9 cellular contexts compared by ENCODE assay signal in genomic region chr10:124696446-124697392, GRCh38. TPM values are rescaled to one million over a fixed set of nuclear protein-coding genes. Genes with fewer than 3 reads are reported as not detected.
DNase-seq lines count a peak whose midpoint lies in the region; ATAC-seq and TF ChIP-seq lines count a peak whose summit lies in the region.
"Had no signal": no experiment of that assay in that cellular context is flagged by ENCODE, and none has a peak within 500 bp of the region (broad histone marks: within the 10 kb centered on the region; RNA-seq: fewer than 3 reads in every experiment).

No MANE protein-coding gene starts in this region.

- no peak overlapping the region; the same call in 1 of the 2 replicates for H3K9ac ChIP-seq in OCI-LY1 (ENCODE audit: low read length)

- H3K27ac ChIP-seq in OCI-LY1 (ENCODE audit: low read depth, low read length, poor library complexity, severe bottlenecking) (peak overlapping the region; percentile 84), right atrium auricular region (peak overlapping the region; percentile 37 to 88)

- H3K36me3 ChIP-seq in OCI-LY1 (ENCODE audit: insufficient read depth, low read length), result peaks cover 76% of the 10 kb centered on the region
- H3K36me3 ChIP-seq in right atrium auricular region, result peaks cover 6% of the 10 kb centered on the region

- H4K20me1 ChIP-seq in OCI-LY1 (ENCODE audit: insufficient read depth, low read length), result no peaks in the 10 kb centered on the region

- ATAC-seq in GM18508 (IDR thresholded peaks at IDR 0.05; ENCODE audit: insufficient read depth, unreplicated experiment) (peak; percentile 41), GM21619 (IDR thresholded peaks at IDR 0.05; ENCODE audit: unreplicated experiment) (peak; percentile 75)
- ATAC-seq: K562 had no signal

- no peaks in the 10 kb centered on the region for H3K79me2 ChIP-seq in OCI-LY1 (ENCODE audit: insufficient read depth, low read length)

- no peak overlapping the region for H3K4me3 ChIP-seq in OCI-LY1 (ENCODE audit: low read depth, low read length, poor library complexity, severe bottlenecking)
- no peak overlapping the region for H3K4me3 ChIP-seq in right atrium auricular region
- H3K4me3 ChIP-seq: K562 had no signal

- DNase-seq in right atrium auricular region (ENCODE audit: low spot score), result no peak
- no peak for DNase-seq in SKM-1 (lab: John Stamatoyannopoulos, UW; ENCODE audit: unreplicated experiment)
- DNase-seq in NCI-H748 (lab: John Stamatoyannopoulos, UW; ENCODE audit: unreplicated experiment), result no peak
- DNase-seq in NK-92 treated with Interleukin-12 subunit alpha and Interleukin-12 subunit beta, amount 100 ng/mL, for 24 hours (lab: John Stamatoyannopoulos, UW), result no peak
- no peak for DNase-seq in DMS79 treated with DMSO at 0.1 percent for 48 hours (lab: John Stamatoyannopoulos, UW)

- peak overlapping the region; percentile 37; the same call in 1 of the 2 replicates for H3K4me2 ChIP-seq in OCI-LY1 (ENCODE audit: low read length)

- H3K9me2 ChIP-seq in OCI-LY1 (ENCODE audit: low read depth, low read length), result no peaks in the 10 kb centered on the region

- H3K4me1 ChIP-seq in OCI-LY1 (ENCODE audit: insufficient read depth, low read length, severe bottlenecking), result peaks cover 57% of the 10 kb centered on the region
- H3K4me1 ChIP-seq in right atrium auricular region, result peaks cover 0 to 84% of the 10 kb centered on the region in 2 donors

- TF ChIP-seq CTCF in OCI-LY1 (IDR thresholded peaks at IDR 0.05; ENCODE audit: low read length) (no peak), right atrium auricular region (IDR thresholded peaks at IDR 0.05) (no peak)

- no peaks in the 10 kb centered on the region for H3F3A ChIP-seq in OCI-LY1 (ENCODE audit: insufficient read depth, low read length)

- no peak overlapping the region for H2AFZ ChIP-seq in OCI-LY1 (ENCODE audit: low read length)

- H3K27me3 ChIP-seq in OCI-LY1 (ENCODE audit: insufficient read depth, low read length), result no peaks in the 10 kb centered on the region
- H3K27me3 ChIP-seq in right atrium auricular region, result no peaks in the 10 kb centered on the region

- H3K9me3 ChIP-seq in OCI-LY1 (ENCODE audit: low read length) (no peaks in the 10 kb centered on the region), right atrium auricular region (no peaks in the 10 kb centered on the region)

RNA-seq across cellular contexts. Expression of gene FAM53B, which starts 47.5 kb away (rescaled TPM):
- 10 to 100 TPM; 30.3 to 31.1 TPM for total RNA-seq in right atrium auricular region
